11 cellular contexts compared by ENCODE assay signal in the genomic region with DNA sequence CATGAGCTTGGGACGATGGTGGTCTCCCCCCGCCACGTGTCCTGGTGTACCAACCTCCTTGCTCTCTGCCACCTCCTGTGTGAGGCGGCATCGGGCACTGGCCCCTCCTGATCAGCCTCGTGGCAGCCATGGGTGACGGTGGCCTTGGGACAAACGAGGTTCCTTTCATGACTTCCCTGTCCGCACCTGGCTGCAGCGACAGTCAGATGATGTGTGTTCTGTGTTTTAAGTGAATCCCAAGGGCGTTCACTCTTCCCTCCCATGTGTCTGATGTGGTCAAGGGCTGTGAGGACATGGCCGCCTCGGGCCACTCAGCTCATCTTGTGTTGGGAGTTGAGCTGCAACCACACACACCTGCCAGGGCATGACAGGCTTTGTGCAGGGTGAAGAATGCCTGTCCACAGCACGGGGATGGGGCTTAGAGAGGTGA. TPM values are rescaled to one million over a fixed set of nuclear protein-coding genes. Genes with fewer than 3 reads are reported as not detected.
DNase-seq lines count a peak whose midpoint lies in the region; ATAC-seq and TF ChIP-seq lines count a peak whose summit lies in the region.
"Had no signal": no experiment of that assay in that cellular context is flagged by ENCODE, and none has a peak within 500 bp of the region (broad histone marks: within the 10 kb centered on the region; RNA-seq: fewer than 3 reads in every experiment).

No MANE protein-coding gene starts in this region.

- no peak overlapping the region for H2BK120ac ChIP-seq in trophoblast cell (ENCODE audit: insufficient read depth, low read length, poor library complexity)

- H3K36me3 Mint-ChIP-seq in glutamatergic neuron (ENCODE audit: unreplicated experiment) (no peaks in the 10 kb centered on the region), progenitor cell of endocrine pancreas (ENCODE audit: insufficient read depth) (no peaks in the 10 kb centered on the region)

- ATAC-seq in HG02852 (IDR thresholded peaks at IDR 0.05; ENCODE audit: unreplicated experiment) = no peak

- peaks cover 26% of the 10 kb centered on the region for H3K27me3 Mint-ChIP-seq in glutamatergic neuron (ENCODE audit: unreplicated experiment)
- H3K27me3 Mint-ChIP-seq in progenitor cell of endocrine pancreas = no peaks in the 10 kb centered on the region

- no peak overlapping the region for H3K4ac ChIP-seq in trophoblast cell (ENCODE audit: low read depth, low read length)

- no peaks in the 10 kb centered on the region for H3K79me1 ChIP-seq in trophoblast cell (ENCODE audit: low read length)

- DNase-seq in LHCN-M2 (ENCODE audit: low read depth) = peak; percentile 11
- no peak for DNase-seq in glutamatergic neuron
- no peak for DNase-seq in trophoblast cell
- no peak for DNase-seq in progenitor cell of endocrine pancreas (ENCODE audit: low spot score, unreplicated experiment)
- no peak for DNase-seq in HK-2 (ENCODE audit: unreplicated experiment)
- DNase-seq: DMS 273 treated with DMSO at 0.1 percent for 48 hours, H9, NCI-H226, NCI-H526 had no signal

- H3K27ac Mint-ChIP-seq in glutamatergic neuron (ENCODE audit: unreplicated experiment) (peak overlapping the region; percentile 33), progenitor cell of endocrine pancreas (no peak overlapping the region)

- H3K36me3 ChIP-seq in BLaER1 treated with 17β-estradiol and CSF1 and Interleukin-3, amounts not matched to agents 10 nM and 100 nM = no peaks in the 10 kb centered on the region
- no peaks in the 10 kb centered on the region for H3K36me3 ChIP-seq in trophoblast cell (ENCODE audit: control insufficient read depth in 1 of 2, insufficient read depth in 2 of 2, low read length in 2 of 2)

- H3K14ac ChIP-seq in trophoblast cell (ENCODE audit: low read length) = no peak overlapping the region

- peak overlapping the region; percentile 52 for H3K4me3 Mint-ChIP-seq in glutamatergic neuron (ENCODE audit: unreplicated experiment)
- H3K4me3 Mint-ChIP-seq in progenitor cell of endocrine pancreas (ENCODE audit: low read depth) = no peak overlapping the region
- H3K4me3 Mint-ChIP-seq: H9 had no signal

- no peak overlapping the region for H3K18ac ChIP-seq in trophoblast cell (ENCODE audit: low read length)

- H4K12ac ChIP-seq in trophoblast cell (ENCODE audit: low read depth, low read length) = no peak overlapping the region

- no peak overlapping the region for H4K91ac ChIP-seq in trophoblast cell (ENCODE audit: low read depth, low read length)

- H4K8ac ChIP-seq in trophoblast cell (ENCODE audit: low read depth, low read length) = no peak overlapping the region

- no peak overlapping the region for H3K9ac ChIP-seq in BLaER1 treated with 17β-estradiol and CSF1 and Interleukin-3, amounts not matched to agents 10 nM and 100 nM
- no peak overlapping the region for H3K9ac ChIP-seq in trophoblast cell (ENCODE audit: low read length)

- H3K9me3 ChIP-seq in BLaER1 treated with 17β-estradiol and CSF1 and Interleukin-3, amounts not matched to agents 10 nM and 100 nM (replicated peaks in 1 of 11) = no peaks in the 10 kb centered on the region
- peaks cover 5% of the 10 kb centered on the region for H3K9me3 ChIP-seq in trophoblast cell (ENCODE audit: insufficient read depth, low read depth, low read length)

- TF ChIP-seq CTCF in glutamatergic neuron (IDR thresholded peaks at IDR 0.05; ENCODE audit: partially characterized antibody, unreplicated experiment) = no peak
- TF ChIP-seq CTCF in progenitor cell of endocrine pancreas (IDR thresholded peaks at IDR 0.05; ENCODE audit: unreplicated experiment) = no peak

- no CpG with 5 or more reads among the region's 14 CpGs for WGBS in trophoblast cell (ENCODE audit: extremely low coverage, insufficient coverage, insufficient read length)

- no peak overlapping the region for H3K4me3 ChIP-seq in BLaER1 treated with 17β-estradiol and CSF1 and Interleukin-3, amounts not matched to agents 10 nM and 100 nM
- peak overlapping the region; percentile 36 for H3K4me3 ChIP-seq in trophoblast cell (ENCODE audit: low read depth, low read length)

- H3K79me2 ChIP-seq in trophoblast cell (ENCODE audit: control insufficient read depth, insufficient read depth, low read length, poor library complexity) = no peaks in the 10 kb centered on the region

- H3K4me2 ChIP-seq in BLaER1 treated with 17β-estradiol and CSF1 and Interleukin-3, amounts not matched to agents 10 nM and 100 nM = peak overlapping the region; percentile 61 to 91 (median 75)
- H3K4me2 ChIP-seq in trophoblast cell (ENCODE audit: low read length) = no peak overlapping the region

- peaks cover 0 to 26% (median 0%) of the 10 kb centered on the region in 11 experiments; a peak in 2 of 22 replicates for H4K20me1 ChIP-seq in BLaER1 treated with 17β-estradiol and CSF1 and Interleukin-3, amounts not matched to agents 10 nM and 100 nM

- peaks cover 31 to 68% (median 56%) of the 10 kb centered on the region in 10 experiments for H3K4me1 ChIP-seq in BLaER1 treated with 17β-estradiol and CSF1 and Interleukin-3, amounts not matched to agents 10 nM and 100 nM
- H3K4me1 ChIP-seq in trophoblast cell (ENCODE audit: control insufficient read depth in 1 of 2, insufficient read depth in 2 of 2, low read length in 2 of 2) = peaks cover 0 to 4% of the 10 kb centered on the region in 2 experiments

- H2AK5ac ChIP-seq in trophoblast cell (ENCODE audit: low read length) = no peak overlapping the region

- no peak overlapping the region for H2AFZ ChIP-seq in trophoblast cell (ENCODE audit: insufficient read depth, low read length, poor library complexity)

- no peak overlapping the region for H2BK5ac ChIP-seq in trophoblast cell (ENCODE audit: low read depth, low read length, poor library complexity)

- H3K4me1 Mint-ChIP-seq in glutamatergic neuron (ENCODE audit: low read depth, unreplicated experiment) (peaks cover 43% of the 10 kb centered on the region), progenitor cell of endocrine pancreas (ENCODE audit: low read depth) (peaks cover 24% of the 10 kb centered on the region)

- H3K9me3 Mint-ChIP-seq in glutamatergic neuron (ENCODE audit: unreplicated experiment) (peaks cover 21% of the 10 kb centered on the region), progenitor cell of endocrine pancreas (ENCODE audit: low read depth) (no peaks in the 10 kb centered on the region)
- H3K9me3 Mint-ChIP-seq: H9 had no signal

- H3K23ac ChIP-seq in trophoblast cell (ENCODE audit: low read length) = no peak overlapping the region

- H3K27me3 ChIP-seq in BLaER1 treated with 17β-estradiol and CSF1 and Interleukin-3, amounts not matched to agents 10 nM and 100 nM = peaks cover 34 to 48% (median 40%) of the 10 kb centered on the region in 11 experiments
- no peaks in the 10 kb centered on the region for H3K27me3 ChIP-seq in trophoblast cell (ENCODE audit: insufficient read depth, low read length)

- H3K27ac ChIP-seq in BLaER1 treated with 17β-estradiol and CSF1 and Interleukin-3, amounts not matched to agents 10 nM and 100 nM = no peak overlapping the region
- H3K27ac ChIP-seq in trophoblast cell (ENCODE audit: low read depth, low read length) = no peak overlapping the region

- H2BK12ac ChIP-seq in trophoblast cell (ENCODE audit: low read length) = no peak overlapping the region

RNA-seq across cellular contexts. Expression of gene PCMTD2, which starts 30.4 kb away (rescaled TPM):
- total RNA-seq in LHCN-M2 (2014; rRNA removed) (39.1 and 56.6 TPM in 2 replicates), glutamatergic neuron (ENCODE audit: unreplicated experiment) (82.4 TPM), progenitor cell of endocrine pancreas (102 and 106 TPM in 2 replicates)
- polyA plus RNA-seq in LHCN-M2 (2012) = 5.6 TPM
- polyA plus RNA-seq in trophoblast cell (2013) = 25.8 and 26.8 TPM in 2 replicates
